In genomic region chr2:173630425-173631122, GRCh38 we compare ENCODE assay signal across 15 cellular contexts.
DNase-seq lines count a peak whose midpoint lies in the region; ATAC-seq and TF ChIP-seq lines count a peak whose summit lies in the region.
"Had no signal": no experiment of that assay in that cellular context is flagged by ENCODE, and none has a peak within 500 bp of the region (broad histone marks: within the 10 kb centered on the region; RNA-seq: fewer than 3 reads in every experiment).

No MANE protein-coding gene starts in this region.

- no peak for ATAC-seq in HG03159 (IDR thresholded peaks at IDR 0.05; ENCODE audit: unreplicated experiment)
- ATAC-seq: body of pancreas had no signal

- peak overlapping the region; percentile 20; the same call in 1 of the 2 replicates for H3K4me3 Mint-ChIP-seq in HFFc6
- H3K4me3 Mint-ChIP-seq in brain = peak overlapping the region in 4 of 5 experiments; percentile 0 to 70 (median 44)
- H3K4me3 Mint-ChIP-seq: activated naive CD4-positive, alpha-beta T cell treated with anti-CD3 and anti-CD28 coated beads for 36 hours; B cell had no signal

- H3K27me3 ChIP-seq in mesenchymal stem cell (ENCODE audit: control insufficient read depth in 1 of 2, insufficient read depth in 1 of 2, low read length in 2 of 2) = no peaks in the 10 kb centered on the region
- H3K27me3 ChIP-seq in smooth muscle cell (ENCODE audit: low read depth) = no peaks in the 10 kb centered on the region
- H3K27me3 ChIP-seq: body of pancreas had no signal

- no peaks in the 10 kb centered on the region for H3K36me3 Mint-ChIP-seq in HFFc6 (ENCODE audit: low read depth)
- peaks cover 19% of the 10 kb centered on the region for H3K36me3 Mint-ChIP-seq in brain

- H2BK120ac ChIP-seq in mesenchymal stem cell (ENCODE audit: low read depth, low read length) = no peak overlapping the region

- peaks cover 2% of the 10 kb centered on the region for H3K4me1 ChIP-seq in mesenchymal stem cell (ENCODE audit: control insufficient read depth, insufficient read depth, low read depth, low read length)
- peaks cover 11% of the 10 kb centered on the region for H3K4me1 ChIP-seq in smooth muscle cell (ENCODE audit: low read depth)
- H3K4me1 ChIP-seq: body of pancreas had no signal

- TF ChIP-seq CTCF in HFFc6 (IDR thresholded peaks at IDR 0.05) = no peak
- TF ChIP-seq CTCF in brain (conservative IDR thresholded peaks at IDR 0.05) = no peak
- TF ChIP-seq CTCF in smooth muscle cell (IDR thresholded peaks at IDR 0.05; ENCODE audit: borderline replicate concordance, insufficient read depth, poor library complexity, severe bottlenecking) = no peak

- peak overlapping the region; percentile 65 for H3K9ac ChIP-seq in mesenchymal stem cell (ENCODE audit: low read length)
- H3K9ac ChIP-seq in smooth muscle cell (ENCODE audit: low read depth) = no peak overlapping the region

- H3K4me3 ChIP-seq in mesenchymal stem cell (ENCODE audit: insufficient read depth in 1 of 2, low read depth in 1 of 2, low read length in 2 of 2) (peak overlapping the region in 1 of 2 experiments; percentile 48), smooth muscle cell (no peak overlapping the region)
- H3K4me3 ChIP-seq: body of pancreas had no signal

- no peaks in the 10 kb centered on the region for H4K20me1 ChIP-seq in smooth muscle cell (ENCODE audit: low read depth)

- H3F3A ChIP-seq in smooth muscle cell (ENCODE audit: low read depth) = peaks cover 3% of the 10 kb centered on the region

- H3K27ac ChIP-seq in mesenchymal stem cell (ENCODE audit: low read length, poor library complexity, severe bottlenecking) (peak overlapping the region; percentile 49), smooth muscle cell (ENCODE audit: low read depth) (peak overlapping the region; percentile 33)
- H3K27ac ChIP-seq: body of pancreas had no signal

- no peak overlapping the region for H3K27ac Mint-ChIP-seq in HFFc6
- peak overlapping the region in 3 of 5 experiments; percentile 74 to 88 (median 83) for H3K27ac Mint-ChIP-seq in brain
- H3K27ac Mint-ChIP-seq: activated naive CD4-positive, alpha-beta T cell treated with anti-CD3 and anti-CD28 coated beads for 36 hours; B cell had no signal

- no peak overlapping the region for H3K4ac ChIP-seq in mesenchymal stem cell (ENCODE audit: low read depth in 1 of 2, low read length in 2 of 2)

- no peaks in the 10 kb centered on the region for H3K9me3 ChIP-seq in mesenchymal stem cell (ENCODE audit: control insufficient read depth, low read length)
- no peaks in the 10 kb centered on the region for H3K9me3 ChIP-seq in smooth muscle cell (replicated peaks; ENCODE audit: low read depth)
- H3K9me3 ChIP-seq: body of pancreas had no signal

- H3K79me1 ChIP-seq in mesenchymal stem cell (replicated peaks; ENCODE audit: low read length, poor library complexity, severe bottlenecking) = no peaks in the 10 kb centered on the region

- H2AK5ac ChIP-seq in mesenchymal stem cell (ENCODE audit: low read length, severe bottlenecking) = no peak overlapping the region

- H3K4me2 ChIP-seq in mesenchymal stem cell (ENCODE audit: low read length, poor library complexity, severe bottlenecking) = peak overlapping the region; percentile 76
- H3K4me2 ChIP-seq in smooth muscle cell = peak overlapping the region; percentile 74

- H3K14ac ChIP-seq in mesenchymal stem cell (ENCODE audit: low read length in 2 of 2) = no peak overlapping the region

- H2BK12ac ChIP-seq in mesenchymal stem cell (ENCODE audit: low read length in 2 of 2) = no peak overlapping the region

- H2AFZ ChIP-seq in mesenchymal stem cell (ENCODE audit: low read depth, low read length) (no peak overlapping the region), smooth muscle cell (ENCODE audit: low read depth) (peak overlapping the region; percentile 85)

- DNase-seq in HFFc6 (no peak), mesenchymal stem cell (no peak), smooth muscle cell (lab: John Stamatoyannopoulos, UW; ENCODE audit: unreplicated experiment) (no peak), COR-L47 (lab: John Stamatoyannopoulos, UW) (no peak), NCI-H526 treated with DMSO at 0.1 percent for 48 hours (lab: John Stamatoyannopoulos, UW) (no peak), GDM1 (lab: John Stamatoyannopoulos, UW) (no peak)
- DNase-seq: activated CD4-positive, alpha-beta T cell treated with anti-CD3 and anti-CD28 coated beads for 48 hours; activated naive CD4-positive, alpha-beta T cell treated with anti-CD3 and anti-CD28 coated beads for 36 hours; activated T-cell treated with anti-CD3 and anti-CD28 coated beads for 4 hours; Calu3; posterior cingulate gyrus had no signal

- H4K91ac ChIP-seq in mesenchymal stem cell (ENCODE audit: low read length) = no peak overlapping the region

- H3K27me3 Mint-ChIP-seq in HFFc6 (ENCODE audit: insufficient read depth) (peaks cover 29% of the 10 kb centered on the region), brain (no peaks in the 10 kb centered on the region)

- H4K8ac ChIP-seq in mesenchymal stem cell (ENCODE audit: low read length) = no peak overlapping the region

- H3K79me2 ChIP-seq in smooth muscle cell (ENCODE audit: low read depth) = no peaks in the 10 kb centered on the region

- no peaks in the 10 kb centered on the region for H3K36me3 ChIP-seq in mesenchymal stem cell (ENCODE audit: control insufficient read depth in 1 of 2, insufficient read depth in 2 of 2, low read depth in 1 of 2, low read length in 2 of 2)
- H3K36me3 ChIP-seq in smooth muscle cell (ENCODE audit: low read depth) = no peaks in the 10 kb centered on the region

- H3K9me3 Mint-ChIP-seq in HFFc6 (no peaks in the 10 kb centered on the region), brain (peaks cover 7 to 28% (median 24%) of the 10 kb centered on the region in 5 experiments)
- H3K9me3 Mint-ChIP-seq: activated naive CD4-positive, alpha-beta T cell treated with anti-CD3 and anti-CD28 coated beads for 36 hours had no signal

- H3K18ac ChIP-seq in mesenchymal stem cell (ENCODE audit: low read depth in 1 of 2, low read length in 2 of 2) = no peak overlapping the region

- peaks cover 10% of the 10 kb centered on the region for H3K4me1 Mint-ChIP-seq in HFFc6 (ENCODE audit: low read depth)
- H3K4me1 Mint-ChIP-seq in brain = peaks cover 18% of the 10 kb centered on the region
- H3K4me1 Mint-ChIP-seq: B cell had no signal

- H2BK15ac ChIP-seq in mesenchymal stem cell (ENCODE audit: low read depth, poor library complexity, severe bottlenecking) = no peak overlapping the region

- H3K23ac ChIP-seq in mesenchymal stem cell (ENCODE audit: low read length in 2 of 2) = no peak overlapping the region

- H2BK5ac ChIP-seq in mesenchymal stem cell (ENCODE audit: low read depth, low read length, poor library complexity, severe bottlenecking) = no peak overlapping the region

- WGBS in mesenchymal stem cell = 100% methylated on average over 3 of the region's 8 CpGs
- WGBS in smooth muscle cell (ENCODE audit: low lambda C conversion rate) = 82% methylated on average over 8 of the region's 8 CpGs
